In the genomic region with DNA sequence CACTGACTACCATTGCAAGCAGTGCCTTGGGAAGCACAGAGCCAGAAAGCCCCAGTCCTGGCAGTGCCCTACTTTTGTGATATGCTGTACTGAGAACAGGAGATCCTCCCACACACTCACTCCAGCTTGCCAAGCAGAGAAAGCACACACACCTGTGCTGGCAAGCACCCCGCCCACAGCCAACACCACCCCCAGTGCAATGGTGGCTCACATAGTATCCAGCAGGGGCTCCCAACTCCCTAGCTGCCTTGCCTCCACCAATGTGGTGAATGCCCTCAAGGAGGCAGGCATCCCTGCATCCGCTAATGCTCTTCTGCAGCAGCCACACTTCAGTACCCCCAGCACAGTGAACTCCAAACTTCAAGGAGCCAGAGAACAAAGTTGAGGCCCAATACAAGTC, we compare ENCODE assay signal across 26 cellular contexts.
"Had no signal": no experiment of that assay in that cellular context is flagged by ENCODE, and none has a peak within 500 bp of the region (broad histone marks: within the 10 kb centered on the region; RNA-seq: fewer than 3 reads in every experiment).

No MANE protein-coding gene starts in this region.

- H3K4me1 Mint-ChIP-seq: activated CD4-positive, alpha-beta memory T cell treated with anti-CD3 and anti-CD28 coated beads, Interleukin-2, amount 10 ng/mL, durations not matched to agents 7 days and 5 days; activated CD4-positive, alpha-beta T cell treated with anti-CD3 and anti-CD28 coated beads, Interleukin-2, amount 10 ng/mL, durations not matched to agents 7 days and 5 days; activated naive CD4-positive, alpha-beta T cell treated with anti-CD3 and anti-CD28 coated beads, Interleukin-2, amount 10 ng/mL, durations not matched to agents 7 days and 5 days; activated naive CD8-positive, alpha-beta T cell treated with anti-CD3 and anti-CD28 coated beads, Interleukin-2, amount 10 ng/mL, durations not matched to agents 7 days and 5 days; brain had no signal

- FAIRE-seq: frontal cortex had no signal

- H3K27me3 ChIP-seq: ascending aorta, breast epithelium, cardiac muscle cell, colonic mucosa had no signal

- H3K4me3 ChIP-seq: ascending aorta, breast epithelium, cardiac muscle cell, colonic mucosa had no signal

- DNase-seq: activated CD4-positive, alpha-beta memory T cell treated with anti-CD3 and anti-CD28 coated beads, Interleukin-2, amount 10 ng/mL, durations not matched to agents 7 days and 5 days; activated CD4-positive, alpha-beta T cell treated with anti-CD3 and anti-CD28 coated beads for 1 hour; activated CD4-positive, alpha-beta T cell treated with anti-CD3 and anti-CD28 coated beads for 4 hours; activated CD4-positive, alpha-beta T cell treated with anti-CD3 and anti-CD28 coated beads, Interleukin-2, amount 10 ng/mL, durations not matched to agents 7 days and 5 days; activated CD4-positive, alpha-beta T cell treated with anti-CD3 and anti-CD28 coated beads, Interleukin-2, amount 50 U/mL, for 4 hours; activated CD8-positive, alpha-beta memory T cell treated with anti-CD3 and anti-CD28 coated beads, Interleukin-2, amount 50 U/mL, for 48 hours; activated gamma-delta T cell; activated naive CD4-positive, alpha-beta T cell; activated naive CD4-positive, alpha-beta T cell treated with anti-CD3 and anti-CD28 coated beads, Interleukin-2, amount 10 ng/mL, durations not matched to agents 7 days and 5 days; activated naive CD8-positive, alpha-beta T cell treated with anti-CD3 and anti-CD28 coated beads, Interleukin-2, amount 10 ng/mL, durations not matched to agents 7 days and 5 days; activated T-cell treated with anti-CD3 and anti-CD28 coated beads for 4 hours; activated T-cell treated with anti-CD3 and anti-CD28 coated beads, Interleukin-2, amount 50 U/mL, for 24 hours; activated T-cell treated with anti-CD3 and anti-CD28 coated beads, Interleukin-2, amount 50 U/mL, for 72 hours; central memory CD4-positive, alpha-beta T cell; cerebellar nuclear complex; colonic mucosa; effector CD8-positive, alpha-beta T cell; foreskin fibroblast; T-helper 2 cell had no signal

- H3K4me1 ChIP-seq: ascending aorta, breast epithelium, colonic mucosa had no signal

- H3K4me3 Mint-ChIP-seq: activated CD4-positive, alpha-beta memory T cell treated with anti-CD3 and anti-CD28 coated beads, Interleukin-2, amount 10 ng/mL, durations not matched to agents 7 days and 5 days; activated CD4-positive, alpha-beta T cell treated with anti-CD3 and anti-CD28 coated beads, Interleukin-2, amount 10 ng/mL, durations not matched to agents 7 days and 5 days; activated naive CD4-positive, alpha-beta T cell treated with anti-CD3 and anti-CD28 coated beads, Interleukin-2, amount 10 ng/mL, durations not matched to agents 7 days and 5 days; activated naive CD8-positive, alpha-beta T cell treated with anti-CD3 and anti-CD28 coated beads, Interleukin-2, amount 10 ng/mL, durations not matched to agents 7 days and 5 days; activated T-cell treated with anti-CD3 and anti-CD28 coated beads, Interleukin-2, amount 50 U/mL, for 24 hours; activated T-cell treated with anti-CD3 and anti-CD28 coated beads, Interleukin-2, amount 50 U/mL, for 72 hours; brain had no signal

- H3K36me3 Mint-ChIP-seq: activated naive CD4-positive, alpha-beta T cell treated with anti-CD3 and anti-CD28 coated beads, Interleukin-2, amount 10 ng/mL, durations not matched to agents 7 days and 5 days; activated naive CD8-positive, alpha-beta T cell treated with anti-CD3 and anti-CD28 coated beads, Interleukin-2, amount 10 ng/mL, durations not matched to agents 7 days and 5 days; brain had no signal

- H3K27me3 Mint-ChIP-seq: activated CD4-positive, alpha-beta memory T cell treated with anti-CD3 and anti-CD28 coated beads, Interleukin-2, amount 10 ng/mL, durations not matched to agents 7 days and 5 days; activated CD4-positive, alpha-beta T cell treated with anti-CD3 and anti-CD28 coated beads, Interleukin-2, amount 10 ng/mL, durations not matched to agents 7 days and 5 days; activated naive CD4-positive, alpha-beta T cell treated with anti-CD3 and anti-CD28 coated beads, Interleukin-2, amount 10 ng/mL, durations not matched to agents 7 days and 5 days; activated naive CD8-positive, alpha-beta T cell treated with anti-CD3 and anti-CD28 coated beads, Interleukin-2, amount 10 ng/mL, durations not matched to agents 7 days and 5 days; activated T-cell treated with anti-CD3 and anti-CD28 coated beads, Interleukin-2, amount 50 U/mL, for 24 hours had no signal

- ATAC-seq: activated naive CD4-positive, alpha-beta T cell treated with anti-CD3 and anti-CD28 coated beads, Interleukin-2, amount 50 U/mL, for 72 hours; activated T-cell treated with anti-CD3 and anti-CD28 coated beads, Interleukin-2, amount 50 U/mL, for 72 hours; esophagus mucosa had no signal

- H3K27ac Mint-ChIP-seq: activated CD4-positive, alpha-beta memory T cell treated with anti-CD3 and anti-CD28 coated beads, Interleukin-2, amount 10 ng/mL, durations not matched to agents 7 days and 5 days; activated CD4-positive, alpha-beta T cell treated with anti-CD3 and anti-CD28 coated beads, Interleukin-2, amount 10 ng/mL, durations not matched to agents 7 days and 5 days; activated naive CD4-positive, alpha-beta T cell treated with anti-CD3 and anti-CD28 coated beads, Interleukin-2, amount 10 ng/mL, durations not matched to agents 7 days and 5 days; activated naive CD4-positive, alpha-beta T cell treated with anti-CD3 and anti-CD28 coated beads, Interleukin-2, amount 50 U/mL, for 72 hours; activated naive CD8-positive, alpha-beta T cell treated with anti-CD3 and anti-CD28 coated beads, Interleukin-2, amount 10 ng/mL, durations not matched to agents 7 days and 5 days; activated T-cell treated with anti-CD3 and anti-CD28 coated beads, Interleukin-2, amount 50 U/mL, for 24 hours; activated T-cell treated with anti-CD3 and anti-CD28 coated beads, Interleukin-2, amount 50 U/mL, for 72 hours; brain had no signal

- H3K36me3 ChIP-seq: ascending aorta, breast epithelium, cardiac muscle cell, colonic mucosa had no signal

- H3K9me3 ChIP-seq: colonic mucosa had no signal

- H3K27ac ChIP-seq: ascending aorta, breast epithelium, cardiac muscle cell, colonic mucosa had no signal
